In the genomic region with DNA sequence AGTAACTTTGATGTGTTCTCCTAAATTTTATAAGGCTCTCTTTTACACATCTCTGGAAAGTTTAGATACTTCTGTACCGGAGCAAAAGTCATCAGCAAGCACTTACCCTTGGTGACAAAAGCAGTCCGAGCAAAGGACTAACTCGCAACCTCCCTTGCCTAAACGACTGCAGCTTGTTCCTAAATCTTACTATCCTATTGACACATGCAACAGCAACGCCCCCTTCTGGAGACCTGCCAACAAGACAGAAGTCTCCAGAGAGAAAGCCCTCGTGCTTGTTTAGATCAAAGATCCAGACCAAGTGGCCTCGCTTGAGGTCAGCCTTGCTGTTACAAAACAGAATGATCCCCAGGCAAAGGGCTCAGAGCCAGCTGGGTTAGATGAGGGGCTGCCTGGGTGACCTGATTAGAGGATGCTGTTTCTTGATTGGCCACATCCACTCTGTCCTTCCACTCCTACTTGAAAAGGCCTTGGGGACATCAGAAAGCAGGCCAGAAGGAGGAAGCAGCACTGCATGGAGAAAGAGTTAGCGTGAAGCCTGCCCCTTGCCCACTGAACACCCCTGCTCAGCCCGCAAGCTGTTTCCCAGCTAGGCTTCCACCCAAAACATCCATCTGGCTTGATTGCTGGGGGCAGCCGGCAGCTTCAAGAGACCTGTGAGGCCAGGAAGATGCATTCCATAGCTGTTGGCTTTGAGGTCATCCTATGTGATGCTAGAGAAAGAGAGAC, we compare ENCODE assay signal across 8 cellular contexts.
DNase-seq lines count a peak whose midpoint lies in the region; ATAC-seq and TF ChIP-seq lines count a peak whose summit lies in the region.

No MANE protein-coding gene starts in this region.

- ATAC-seq in HG02885 (IDR thresholded peaks at IDR 0.05; ENCODE audit: poor library complexity, unreplicated experiment) (peak; percentile 85), right lobe of liver (peak; percentile 64 to 77 (median 72))

- DNase-seq in ELR (ENCODE audit: low read depth) (peak; percentile 86), NCI-H446 (lab: John Stamatoyannopoulos, UW) (peak; percentile 40 to 82), colonic mucosa (peak; percentile 92), right lobe of liver (peak; percentile 74 to 82 (median 79)), T1000 (lab: John Stamatoyannopoulos, UW) (no peak)
- DNase-seq in activated CD4-positive, alpha-beta T cell treated with anti-CD3 and anti-CD28 coated beads for 1 hour: peak; percentile 61
- DNase-seq in stimulated activated CD4-positive, alpha-beta T cell treated with anti-CD3 and anti-CD28 coated beads, TNF-alpha, amount 100 ng/mL, for 24 hours (ENCODE audit: low read depth in 3 of 3): peak; percentile 67 to 83 (median 77)

- H3K4me3 ChIP-seq in colonic mucosa (no peak overlapping the region), right lobe of liver (no peak overlapping the region)

- no peak for TF ChIP-seq POLR2A in right lobe of liver (IDR thresholded peaks at IDR 0.05)

- no peak overlapping the region for H3K9ac ChIP-seq in colonic mucosa (ENCODE audit: low read depth in 2 of 2, low read length in 2 of 2)

- H3K27ac ChIP-seq in colonic mucosa (no peak overlapping the region), right lobe of liver (peak overlapping the region in 1 of 3 donors; percentile 16)

- TF ChIP-seq CTCF in colonic mucosa (IDR thresholded peaks at IDR 0.05): peak; percentile 60
- TF ChIP-seq CTCF in right lobe of liver (IDR thresholded peaks at IDR 0.05): peak; percentile 23 to 40 (median 35)

- H3K4me1 ChIP-seq in colonic mucosa: peaks cover 4% of the 10 kb centered on the region
- peaks cover 0 to 27% (median 5%) of the 10 kb centered on the region in 4 donors for H3K4me1 ChIP-seq in right lobe of liver

- H3K9me3 ChIP-seq in colonic mucosa: no peaks in the 10 kb centered on the region
- H3K9me3 ChIP-seq in right lobe of liver: no peaks in the 10 kb centered on the region

- no peaks in the 10 kb centered on the region for H3K27me3 ChIP-seq in colonic mucosa
- H3K27me3 ChIP-seq in right lobe of liver: no peaks in the 10 kb centered on the region

- 26% methylated on average over 7 of the region's 10 CpGs for WGBS in right lobe of liver (ENCODE audit: insufficient coverage, low coverage, low lambda C conversion rate, missing lambda C conversion rate)

- H3K36me3 ChIP-seq in colonic mucosa (no peaks in the 10 kb centered on the region), right lobe of liver (no peaks in the 10 kb centered on the region)

- intact Hi-C loops in colonic mucosa (cut with DNase I): loop anchor here (5.0 kb wide), 2 partner anchors 41 to 191 kb away; no protein-coding TSS in a partner anchor
- intact Hi-C loops in right lobe of liver (cut with DNase I): no loop called here
